8 cellular contexts compared by ENCODE assay signal in genomic region chr6:125780540-125781306, GRCh38. TPM values are rescaled to one million over a fixed set of nuclear protein-coding genes. Genes with fewer than 3 reads are reported as not detected.
DNase-seq lines count a peak whose midpoint lies in the region; ATAC-seq and TF ChIP-seq lines count a peak whose summit lies in the region.

No MANE protein-coding gene starts in this region.

- DNase-seq in GM03348 (ENCODE audit: low spot score) (peak; percentile 44), H4 (ENCODE audit: low spot score) (peak; percentile 71), LHCN-M2 (ENCODE audit: low read depth) (peak; percentile 68), Right ventricle myocardium superior (peak; percentile 69), posterior cingulate gyrus (peak in 6 of 10 donors; percentile 30 to 91 (median 52)), type B pancreatic cell (ENCODE audit: extremely low spot score, unreplicated experiment) (no peak)
- peak; percentile 57 for DNase-seq in activated naive CD4-positive, alpha-beta T cell treated with anti-CD3 and anti-CD28 coated beads for 36 hours

- peaks cover 15% of the 10 kb centered on the region for H3K4me1 Mint-ChIP-seq in activated naive CD4-positive, alpha-beta T cell treated with anti-CD3 and anti-CD28 coated beads for 36 hours (ENCODE audit: low read depth)
- H3K4me1 Mint-ChIP-seq in type B pancreatic cell (ENCODE audit: unreplicated experiment), result peaks cover 11% of the 10 kb centered on the region

- CTCF ChIA-PET in activated naive CD4-positive, alpha-beta T cell treated with anti-CD3 and anti-CD28 coated beads for 36 hours (lab: Charles Lee), result interaction anchor here (0.6 to 2.6 kb wide), 14 partner anchors 10 to 215 kb away, joined by 3 to 52 read pairs (median 6); partner anchors contain the start of genes HINT3, NCOA7 and TRMT11

- no peaks in the 10 kb centered on the region for H3K9me3 Mint-ChIP-seq in activated naive CD4-positive, alpha-beta T cell treated with anti-CD3 and anti-CD28 coated beads for 36 hours
- H3K9me3 Mint-ChIP-seq in type B pancreatic cell, result no peaks in the 10 kb centered on the region

- intact Hi-C loops in activated naive CD4-positive, alpha-beta T cell treated with anti-CD3 and anti-CD28 coated beads for 36 hours (cut with micrococcal nuclease), result loop anchor here (1.0 to 5.0 kb wide), 13 partner anchors 10 to 1737 kb away; partner anchors contain the start of genes CENPW, HEY2, HINT3 and MTCL3
- intact Hi-C loops in Right ventricle myocardium superior (cut with DNase I), result no loop called here
- intact Hi-C loops in posterior cingulate gyrus (cut with DNase I), result loop anchor here (2.0 kb wide), 2 partner anchors 176 to 194 kb away; partner anchors contain the start of gene HINT3

- ATAC-seq in Right ventricle myocardium superior (ENCODE audit: poor library complexity), result peak; percentile 92

- H3K4me3 Mint-ChIP-seq in activated naive CD4-positive, alpha-beta T cell treated with anti-CD3 and anti-CD28 coated beads for 36 hours, result no peak overlapping the region
- H3K4me3 Mint-ChIP-seq in type B pancreatic cell, result no peak overlapping the region

- TF ChIP-seq POLR2A in Raji (IDR thresholded peaks at IDR 0.05; ENCODE audit: insufficient read depth, low read depth, low read length), result peak; percentile 91

- no peak for TF ChIP-seq CTCF in type B pancreatic cell (conservative IDR thresholded peaks at IDR 0.05)

- H3K27me3 Mint-ChIP-seq in activated naive CD4-positive, alpha-beta T cell treated with anti-CD3 and anti-CD28 coated beads for 36 hours (ENCODE audit: low read depth), result peaks cover 1% of the 10 kb centered on the region
- H3K27me3 Mint-ChIP-seq in type B pancreatic cell, result peaks cover 2% of the 10 kb centered on the region

- H3K36me3 Mint-ChIP-seq in activated naive CD4-positive, alpha-beta T cell treated with anti-CD3 and anti-CD28 coated beads for 36 hours (ENCODE audit: low read depth), result peaks cover 3% of the 10 kb centered on the region
- H3K36me3 Mint-ChIP-seq in type B pancreatic cell, result no peaks in the 10 kb centered on the region

- no peak overlapping the region for H3K27ac Mint-ChIP-seq in activated naive CD4-positive, alpha-beta T cell treated with anti-CD3 and anti-CD28 coated beads for 36 hours
- H3K27ac Mint-ChIP-seq in type B pancreatic cell, result no peak overlapping the region

RNA-seq across cellular contexts. Expression of gene NCOA7, which starts 10.0 kb away (rescaled TPM):
- total RNA-seq in H4 (2014; rRNA removed; shearing (Covaris generic)), result 26.1 and 33.4 TPM in 2 replicates
- total RNA-seq in LHCN-M2 (2014; rRNA removed) (8.0 and 10.1 TPM in 2 replicates), Right ventricle myocardium superior (12.7 TPM), type B pancreatic cell (ENCODE audit: low replicate concordance) (29.9 and 54.0 TPM in 2 replicates)
- 3.2 TPM for polyA plus RNA-seq in LHCN-M2 (2012)
- 10 to 100 TPM; 39.2 to 43.1 TPM for total RNA-seq in activated naive CD4-positive, alpha-beta T cell treated with anti-CD3 and anti-CD28 coated beads for 36 hours

RNA-seq across cellular contexts. Expression of gene HEY2, which starts 31.3 kb away (rescaled TPM):
- total RNA-seq in H4 (2014; rRNA removed; shearing (Covaris generic)), result 0.93 TPM in 1 of 2 replicates, not detected in the other
- total RNA-seq in LHCN-M2 (2014; rRNA removed) (not detected in 2 replicates), Right ventricle myocardium superior (60.6 TPM), type B pancreatic cell (ENCODE audit: low replicate concordance) (10.0 and 11.3 TPM in 2 replicates)
- not detected for polyA plus RNA-seq in LHCN-M2 (2012)
- not detected for total RNA-seq in activated naive CD4-positive, alpha-beta T cell treated with anti-CD3 and anti-CD28 coated beads for 36 hours
